ENCODE assay signal across 1 cellular context in genomic region chr5:141524604-141525597, GRCh38.
TF ChIP-seq lines count a peak whose summit lies in the region.

No MANE protein-coding gene starts in this region.

TF ChIP-seq in endothelial cell of umbilical vein, 7 proteins besides CTCF, POLR2A, EP300 and RAD21:
- TF ChIP-seq FOS (IDR thresholded peaks at IDR 0.05; ENCODE audit: borderline replicate concordance, insufficient read depth, low read length) = no peak
- no peak for TF ChIP-seq GATA2 (IDR thresholded peaks at IDR 0.05; ENCODE audit: insufficient read depth, insufficient read length, low read depth, low read length)
- no peak for TF ChIP-seq POLR2AphosphoS5 (IDR thresholded peaks at IDR 0.05; ENCODE audit: insufficient read depth, low read depth, low read length)
- TF ChIP-seq MAX (IDR thresholded peaks at IDR 0.05; ENCODE audit: insufficient read depth, insufficient read length) = peak; percentile 30
- no peak for TF ChIP-seq JUN (IDR thresholded peaks at IDR 0.05; ENCODE audit: borderline replicate concordance, insufficient read depth, insufficient read length, low read depth)
- TF ChIP-seq EZH2 (IDR thresholded peaks at IDR 0.05; ENCODE audit: borderline replicate concordance, low read depth, low read length, severe bottlenecking) = no peak
- TF ChIP-seq MYC (IDR thresholded peaks at IDR 0.05; ENCODE audit: low read depth, low read length) = peak; percentile 64
